13 cellular contexts compared by ENCODE assay signal in genomic region chr16:58124601-58124915, GRCh38. TPM values are rescaled to one million over a fixed set of nuclear protein-coding genes. Genes with fewer than 3 reads are reported as not detected.
DNase-seq lines count a peak whose midpoint lies in the region; ATAC-seq, FAIRE-seq and TF ChIP-seq lines count a peak whose summit lies in the region.
"Had no signal": no experiment of that assay in that cellular context is flagged by ENCODE, and none has a peak within 500 bp of the region (broad histone marks: within the 10 kb centered on the region; RNA-seq: fewer than 3 reads in every experiment).

No MANE protein-coding gene starts in this region.

- no peak for DNase-seq in CD4-positive, alpha-beta T cell
- DNase-seq in MG63, result peak; percentile 48
- DNase-seq in dermis blood vessel endothelial cell, result peak; percentile 21
- peak; percentile 14 for DNase-seq in myocyte (ENCODE audit: low read depth)
- DNase-seq in GM19239 (ENCODE audit: insufficient read length, low spot score), result no peak
- DNase-seq in SK-N-DZ (ENCODE audit: low spot score), result no peak
- DNase-seq in activated T-helper 1 cell treated with anti-CD3 and anti-CD28 coated beads, Interleukin-12 subunit alpha, Interleukin-12 subunit beta, Interleukin-2, Interleukin-4 antibody, amounts not matched to agents 30 ng/mL and 10 ng/mL and 1 ng/mL, durations not matched to agents 14 hours and 24 hours and 36 hours (ENCODE audit: low spot score), result no peak
- DNase-seq: activated naive CD8-positive, alpha-beta T cell treated with anti-CD3 and anti-CD28 coated beads, Interleukin-2, amount 50 U/mL, for 24 hours; activated T-cell treated with anti-CD3 and anti-CD28 coated beads for 4 hours; stimulated activated CD4-positive, alpha-beta T cell treated with anti-CD3 and anti-CD28 coated beads, Interleukin-12 subunit alpha, Interleukin-12 subunit beta, amount 100 ng/mL, for 4 hours; substantia nigra had no signal

- TF ChIP-seq CTCF in CD4-positive, alpha-beta T cell (IDR thresholded peaks at IDR 0.05), result no peak

- no peaks in the 10 kb centered on the region for H3K27me3 ChIP-seq in CD4-positive, alpha-beta T cell (ENCODE audit: control insufficient read depth, insufficient read depth, low read length)
- no peaks in the 10 kb centered on the region for H3K27me3 ChIP-seq in MG63
- H3K27me3 ChIP-seq: foreskin keratinocyte had no signal

- no peak overlapping the region for H3K4me3 ChIP-seq in MG63

- H3K4me1 Mint-ChIP-seq in CD4-positive, alpha-beta T cell (ENCODE audit: low read depth), result peaks cover 83% of the 10 kb centered on the region
- peaks cover 49% of the 10 kb centered on the region for H3K4me1 Mint-ChIP-seq in activated T-helper 1 cell treated with anti-CD3 and anti-CD28 coated beads, Interleukin-12 subunit alpha, Interleukin-12 subunit beta, Interleukin-2, Interleukin-4 antibody, amounts not matched to agents 30 ng/mL and 10 ng/mL and 1 ng/mL, durations not matched to agents 14 hours and 24 hours and 36 hours (ENCODE audit: low read depth)

- H3K9me3 Mint-ChIP-seq in CD4-positive, alpha-beta T cell, result peaks cover 2% of the 10 kb centered on the region
- H3K9me3 Mint-ChIP-seq in activated T-helper 1 cell treated with anti-CD3 and anti-CD28 coated beads, Interleukin-12 subunit alpha, Interleukin-12 subunit beta, Interleukin-2, Interleukin-4 antibody, amounts not matched to agents 30 ng/mL and 10 ng/mL and 1 ng/mL, durations not matched to agents 14 hours and 24 hours and 36 hours, result no peaks in the 10 kb centered on the region

- no peak overlapping the region for H3K27ac ChIP-seq in CD4-positive, alpha-beta T cell (ENCODE audit: low read depth, low read length)
- H3K27ac ChIP-seq: foreskin keratinocyte had no signal

- H3K36me3 ChIP-seq in MG63, result peaks cover 34% of the 10 kb centered on the region

- no peaks in the 10 kb centered on the region for H3K9me3 ChIP-seq in CD4-positive, alpha-beta T cell (ENCODE audit: control insufficient read depth, low read length)
- H3K9me3 ChIP-seq in MG63, result no peaks in the 10 kb centered on the region

- intact Hi-C loops in CD4-positive, alpha-beta T cell (cut with DNase I, micrococcal nuclease), result loop anchor here (5.0 to 10.0 kb wide), 3 partner anchors 97 to 630 kb away; partner anchors contain the start of genes KATNB1 (in 1 of the 2) and MMP15 (in 1 of the 2)
- intact Hi-C loops in activated T-helper 1 cell treated with anti-CD3 and anti-CD28 coated beads, Interleukin-12 subunit alpha, Interleukin-12 subunit beta, Interleukin-2, Interleukin-4 antibody, amounts not matched to agents 30 ng/mL and 10 ng/mL and 1 ng/mL, durations not matched to agents 14 hours and 24 hours and 36 hours (cut with micrococcal nuclease), result loop anchor here (10.0 kb wide), 1 partner anchor 1190 kb away; the partner anchor contains the start of gene HERPUD1

- H3K27ac Mint-ChIP-seq in CD4-positive, alpha-beta T cell, result peak overlapping the region; percentile 34
- no peak overlapping the region for H3K27ac Mint-ChIP-seq in activated T-helper 1 cell treated with anti-CD3 and anti-CD28 coated beads, Interleukin-12 subunit alpha, Interleukin-12 subunit beta, Interleukin-2, Interleukin-4 antibody, amounts not matched to agents 30 ng/mL and 10 ng/mL and 1 ng/mL, durations not matched to agents 14 hours and 24 hours and 36 hours
- H3K27ac Mint-ChIP-seq: activated naive CD8-positive, alpha-beta T cell treated with anti-CD3 and anti-CD28 coated beads, Interleukin-2, amount 50 U/mL, for 24 hours had no signal

- peak overlapping the region; percentile 39 for H3K4me3 Mint-ChIP-seq in CD4-positive, alpha-beta T cell
- no peak overlapping the region for H3K4me3 Mint-ChIP-seq in activated T-helper 1 cell treated with anti-CD3 and anti-CD28 coated beads, Interleukin-12 subunit alpha, Interleukin-12 subunit beta, Interleukin-2, Interleukin-4 antibody, amounts not matched to agents 30 ng/mL and 10 ng/mL and 1 ng/mL, durations not matched to agents 14 hours and 24 hours and 36 hours
- H3K4me3 Mint-ChIP-seq: activated naive CD8-positive, alpha-beta T cell treated with anti-CD3 and anti-CD28 coated beads, Interleukin-2, amount 50 U/mL, for 24 hours had no signal

- CTCF ChIA-PET in CD4-positive, alpha-beta T cell (lab: Charles Lee), result interaction anchor here (5.4 kb wide), 1 partner anchor 28 kb away, joined by 21 read pairs; no protein-coding TSS in a partner anchor

- POLR2A ChIA-PET in CD4-positive, alpha-beta T cell (lab: Charles Lee), result no interaction called here

- H3K36me3 Mint-ChIP-seq in CD4-positive, alpha-beta T cell (ENCODE audit: low read depth), result peaks cover 32% of the 10 kb centered on the region
- peaks cover 6% of the 10 kb centered on the region for H3K36me3 Mint-ChIP-seq in activated T-helper 1 cell treated with anti-CD3 and anti-CD28 coated beads, Interleukin-12 subunit alpha, Interleukin-12 subunit beta, Interleukin-2, Interleukin-4 antibody, amounts not matched to agents 30 ng/mL and 10 ng/mL and 1 ng/mL, durations not matched to agents 14 hours and 24 hours and 36 hours (ENCODE audit: low read depth)

- ATAC-seq in CD4-positive, alpha-beta T cell (ENCODE audit: poor library complexity), result no peak
- ATAC-seq in HG02852 (IDR thresholded peaks at IDR 0.05; ENCODE audit: unreplicated experiment), result no peak
- ATAC-seq: activated naive CD8-positive, alpha-beta T cell treated with anti-CD3 and anti-CD28 coated beads, Interleukin-2, amount 50 U/mL, for 24 hours; foreskin keratinocyte had no signal

- no peak for FAIRE-seq in GM19239 (lab: Jason Lieb, UNC)

- no peaks in the 10 kb centered on the region for H3K27me3 Mint-ChIP-seq in CD4-positive, alpha-beta T cell
- no peaks in the 10 kb centered on the region for H3K27me3 Mint-ChIP-seq in activated T-helper 1 cell treated with anti-CD3 and anti-CD28 coated beads, Interleukin-12 subunit alpha, Interleukin-12 subunit beta, Interleukin-2, Interleukin-4 antibody, amounts not matched to agents 30 ng/mL and 10 ng/mL and 1 ng/mL, durations not matched to agents 14 hours and 24 hours and 36 hours (ENCODE audit: insufficient read depth)
- H3K27me3 Mint-ChIP-seq: activated naive CD8-positive, alpha-beta T cell treated with anti-CD3 and anti-CD28 coated beads, Interleukin-2, amount 50 U/mL, for 24 hours had no signal

RNA-seq across cellular contexts. Expression of gene CFAP20, which starts 4.6 kb away (rescaled TPM):
- 100 to 1,000 TPM; 250 to 261 TPM for total RNA-seq in CD4-positive, alpha-beta T cell
- total RNA-seq in MG63 (2014; rRNA removed; shearing (Covaris generic); ENCODE audit: low replicate concordance), result 205 and 286 TPM in 2 replicates
- 57.9 and 82.7 TPM in 2 replicates for total RNA-seq in dermis blood vessel endothelial cell
- total RNA-seq in myocyte, result 123 and 132 TPM in 2 replicates
- polyA plus RNA-seq in myocyte (2012), result 76.5 TPM
- 192 and 282 TPM in 2 replicates for polyA plus RNA-seq in SK-N-DZ (2014; cell fraction: cytosol; rRNA removed)
- polyA plus RNA-seq in SK-N-DZ (2014; cell fraction: nucleus; rRNA removed), result 121 and 154 TPM in 2 replicates
- 64.9 and 65.2 TPM in 2 replicates for total RNA-seq in activated T-helper 1 cell treated with anti-CD3 and anti-CD28 coated beads, Interleukin-12 subunit alpha, Interleukin-12 subunit beta, Interleukin-2, Interleukin-4 antibody, amounts not matched to agents 30 ng/mL and 10 ng/mL and 1 ng/mL, durations not matched to agents 14 hours and 24 hours and 36 hours

Comparison
In these comparisons a context has a peak if more than half of its experiments do, and no peak if none do; other contexts are left out.
1. DNase-seq: peak in MG63 (single experiment), dermis blood vessel endothelial cell (single experiment) and myocyte (single experiment); none in CD4-positive, alpha-beta T cell (0 of 10), GM19239 (single experiment), SK-N-DZ (single experiment) and activated T-helper 1 cell treated with anti-CD3 and anti-CD28 coated beads, Interleukin-12 subunit alpha, Interleukin-12 subunit beta, Interleukin-2, Interleukin-4 antibody, amounts not matched to agents 30 ng/mL and 10 ng/mL and 1 ng/mL, durations not matched to agents 14 hours and 24 hours and 36 hours (single experiment).